In genomic region chr19:53869805-53870484, GRCh38 we compare ENCODE assay signal across 7 cellular contexts. TPM values are rescaled to one million over a fixed set of nuclear protein-coding genes. Genes with fewer than 3 reads are reported as not detected.
DNase-seq lines count a peak whose midpoint lies in the region; TF ChIP-seq lines count a peak whose summit lies in the region.
"Not testable (repeated sequence)": the region's sequence is repeated elsewhere in the genome, so short reads cannot be mapped to it uniquely, and the experiment has no call there.
"Had no signal": no experiment of that assay in that cellular context is flagged by ENCODE, and none has a peak within 500 bp of the region (broad histone marks: within the 10 kb centered on the region; RNA-seq: fewer than 3 reads in every experiment).

No MANE protein-coding gene starts in this region.

- H3K27me3 ChIP-seq in Peyer's patch; mucosa of stomach (ENCODE audit: control insufficient read depth, insufficient read depth, low read length): not testable (repeated sequence)

- peak overlapping the region; percentile 90 to 99 for H3K4me3 Mint-ChIP-seq in CD14-positive monocyte
- H3K4me3 Mint-ChIP-seq in stimulated activated naive CD8-positive, alpha-beta T cell treated with anti-CD3 and anti-CD28 coated beads, Interleukin-15, Interleukin-2, amounts not matched to agents 100 ng/mL and 50 ng/mL, for 24 hours: peak overlapping the region; percentile 81

- H3K36me3 ChIP-seq in Peyer's patch: peaks cover 0 to 20% (median 0%) of the 10 kb centered on the region in 3 donors
- not testable (repeated sequence) for H3K36me3 ChIP-seq in mucosa of stomach (ENCODE audit: control insufficient read depth, insufficient read depth, low read length)

- DNase-seq in CD14-positive monocyte (ENCODE audit: low spot score); Peyer's patch; fibroblast of pulmonary artery (ENCODE audit: low read depth): not testable (repeated sequence)

- peaks cover 35 to 45% of the 10 kb centered on the region in 2 donors for H3K36me3 Mint-ChIP-seq in CD14-positive monocyte
- peaks cover 25% of the 10 kb centered on the region for H3K36me3 Mint-ChIP-seq in stimulated activated naive CD8-positive, alpha-beta T cell treated with anti-CD3 and anti-CD28 coated beads, Interleukin-15, Interleukin-2, amounts not matched to agents 100 ng/mL and 50 ng/mL, for 24 hours (ENCODE audit: low read depth)

- H3K9me3 ChIP-seq in Peyer's patch; mucosa of stomach (ENCODE audit: control insufficient read depth, low read length): not testable (repeated sequence)

- TF ChIP-seq CTCF in CD14-positive monocyte (IDR thresholded peaks at IDR 0.05); Peyer's patch (IDR thresholded peaks at IDR 0.05); fibroblast of pulmonary artery (IDR thresholded peaks at IDR 0.05; ENCODE audit: low read length, missing control alignments): not testable (repeated sequence)

- H3K4me1 ChIP-seq in Peyer's patch (peaks cover 0 to 68% (median 1%) of the 10 kb centered on the region in 4 donors), mucosa of stomach (ENCODE audit: control insufficient read depth, insufficient read depth, low read length) (peaks cover 48% of the 10 kb centered on the region)

- H3K27ac ChIP-seq in Peyer's patch: peak overlapping the region; percentile 81 to 93 (median 91)
- H3K27ac ChIP-seq in angular gyrus (ENCODE audit: low read depth, low read length): peak overlapping the region; percentile 60

- peak overlapping the region; percentile 58 to 73 (median 69) for H3K4me3 ChIP-seq in Peyer's patch
- peak overlapping the region; percentile 97 for H3K4me3 ChIP-seq in fibroblast of pulmonary artery (replicated peaks; ENCODE audit: low read depth, low read length)
- H3K4me3 ChIP-seq in mucosa of stomach (ENCODE audit: low read length): peak overlapping the region; percentile 78

- TF ChIP-seq POLR2A in Peyer's patch (IDR thresholded peaks at IDR 0.05): not testable (repeated sequence)

- peak overlapping the region; percentile 92 to 100 (median 96) for H3K27ac Mint-ChIP-seq in CD14-positive monocyte
- peak overlapping the region; percentile 81 for H3K27ac Mint-ChIP-seq in stimulated activated naive CD8-positive, alpha-beta T cell treated with anti-CD3 and anti-CD28 coated beads, Interleukin-15, Interleukin-2, amounts not matched to agents 100 ng/mL and 50 ng/mL, for 24 hours

- H3K9me3 Mint-ChIP-seq in CD14-positive monocyte: peaks cover 0 to 13% (median 0%) of the 10 kb centered on the region in 7 donors
- not testable (repeated sequence) for H3K9me3 Mint-ChIP-seq in stimulated activated naive CD8-positive, alpha-beta T cell treated with anti-CD3 and anti-CD28 coated beads, Interleukin-15, Interleukin-2, amounts not matched to agents 100 ng/mL and 50 ng/mL, for 24 hours

- intact Hi-C loops in CD14-positive monocyte (cut with micrococcal nuclease): loop anchor here (5.0 to 10.0 kb wide), 3 partner anchors 45 to 155 kb away; partner anchors contain the start of gene NLRP12 (in 2 of the 2)

- peaks cover 2 to 22% (median 4%) of the 10 kb centered on the region in 3 donors for H3K27me3 Mint-ChIP-seq in CD14-positive monocyte (ENCODE audit: low read depth in 3 of 3)
- not testable (repeated sequence) for H3K27me3 Mint-ChIP-seq in stimulated activated naive CD8-positive, alpha-beta T cell treated with anti-CD3 and anti-CD28 coated beads, Interleukin-15, Interleukin-2, amounts not matched to agents 100 ng/mL and 50 ng/mL, for 24 hours

- peak overlapping the region; percentile 94 for H3K9ac ChIP-seq in mucosa of stomach (ENCODE audit: low read length)

- peaks cover 68% of the 10 kb centered on the region for H3K4me1 Mint-ChIP-seq in CD14-positive monocyte
- peaks cover 71% of the 10 kb centered on the region for H3K4me1 Mint-ChIP-seq in stimulated activated naive CD8-positive, alpha-beta T cell treated with anti-CD3 and anti-CD28 coated beads, Interleukin-15, Interleukin-2, amounts not matched to agents 100 ng/mL and 50 ng/mL, for 24 hours (ENCODE audit: low read depth)

RNA-seq across cellular contexts. Expression of gene MYADM, which starts 2.3 kb away (rescaled TPM):
- polyA plus RNA-seq in CD14-positive monocyte: 100 to 1,000 TPM; 254 to 310 TPM
- 10 to 100 TPM; 11.4 to 52.8 (median 32.5) TPM for total RNA-seq in Peyer's patch

RNA-seq across cellular contexts. Expression of gene PRKCG, which starts 12.1 kb away (rescaled TPM):
- polyA plus RNA-seq in CD14-positive monocyte: not detected
- total RNA-seq in Peyer's patch: 1 to 10 TPM in 1 of 4 donors, under 1 TPM in 1, not detected in 2; 0.47 to 2.5 TPM

RNA-seq across cellular contexts. Expression of gene CACNG7, which starts 39.1 kb away (rescaled TPM):
- not detected for polyA plus RNA-seq in CD14-positive monocyte
- total RNA-seq in Peyer's patch: not detected
- polyA plus RNA-seq: adipose tissue had no signal

RNA-seq across cellular contexts. Expression of gene NLRP12, which starts 45.8 kb away (rescaled TPM):
- 10 to 100 TPM; 47.0 to 64.9 TPM for polyA plus RNA-seq in CD14-positive monocyte
- under 1 TPM in 1 of 4 donors, not detected in 3; 0.67 TPM for total RNA-seq in Peyer's patch
